Comparison of ENCODE assay signal across 8 cellular contexts in the genomic region with DNA sequence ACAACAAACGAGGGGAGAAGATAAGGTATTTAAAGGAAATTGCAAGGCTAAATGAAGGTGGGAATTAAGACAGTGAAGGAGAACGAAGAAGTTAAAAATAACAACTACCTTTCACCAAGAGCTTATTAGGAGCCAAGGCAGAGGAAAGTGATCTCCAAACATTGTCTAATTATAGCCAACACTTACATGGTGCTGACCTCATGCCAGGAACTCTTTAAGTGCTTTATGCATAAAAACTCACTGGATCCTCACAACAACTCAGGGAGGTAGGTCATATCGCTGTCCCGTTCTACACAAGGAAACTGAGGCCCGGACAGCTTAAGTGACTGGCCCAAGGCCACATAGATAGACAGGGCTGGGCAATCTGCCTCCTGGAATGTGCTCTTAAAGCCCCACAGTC. TPM values are rescaled to one million over a fixed set of nuclear protein-coding genes. Genes with fewer than 3 reads are reported as not detected.
DNase-seq lines count a peak whose midpoint lies in the region; ATAC-seq and TF ChIP-seq lines count a peak whose summit lies in the region.

No MANE protein-coding gene starts in this region.

- no peaks in the 10 kb centered on the region for H3F3A ChIP-seq in MM.1S (ENCODE audit: insufficient read depth, low read length)
- H3F3A ChIP-seq in neural cell (ENCODE audit: insufficient read depth, low read length, poor library complexity, severe bottlenecking), result no peaks in the 10 kb centered on the region

- H3K36me3 ChIP-seq in ACC112 (ENCODE audit: insufficient read depth, low read length), result no peaks in the 10 kb centered on the region
- H3K36me3 ChIP-seq in MM.1S (replicated peaks; ENCODE audit: insufficient read depth, low read length), result no peaks in the 10 kb centered on the region
- H3K36me3 ChIP-seq in neural cell (ENCODE audit: insufficient read depth, low read length), result no peaks in the 10 kb centered on the region

- H3K79me2 ChIP-seq in ACC112 (ENCODE audit: control insufficient read depth, insufficient read depth, low read length, unreplicated experiment) (no peaks in the 10 kb centered on the region), MM.1S (ENCODE audit: low read length) (no peaks in the 10 kb centered on the region), neural cell (replicated peaks; ENCODE audit: insufficient read depth, low read length) (no peaks in the 10 kb centered on the region)

- H3K4me1 ChIP-seq in ACC112 (ENCODE audit: control insufficient read depth, insufficient read depth, low read length, unreplicated experiment) (peaks cover 5% of the 10 kb centered on the region), MM.1S (ENCODE audit: low read length) (peaks cover 6% of the 10 kb centered on the region)

- H3K9me3 ChIP-seq in MM.1S (replicated peaks; ENCODE audit: insufficient read depth, low read length) (no peaks in the 10 kb centered on the region), neural cell (ENCODE audit: low read length) (no peaks in the 10 kb centered on the region)

- peaks cover 36% of the 10 kb centered on the region for H3K4me1 Mint-ChIP-seq in dendritic cell treated with granulocyte-macrophage colony-stimulating factor and Interleukin-4, amounts not matched to agents 40 ng/mL and 50 ng/mL, for 4 days (ENCODE audit: low read depth)

- intact Hi-C loops in dendritic cell treated with granulocyte-macrophage colony-stimulating factor and Interleukin-4, amounts not matched to agents 40 ng/mL and 50 ng/mL, for 4 days (cut with micrococcal nuclease), result no loop called here

- no peak overlapping the region for H3K9ac ChIP-seq in MM.1S (ENCODE audit: low read length)
- H3K9ac ChIP-seq in neural cell (ENCODE audit: low read length), result peak overlapping the region; percentile 63

- H3K9me3 Mint-ChIP-seq in dendritic cell treated with granulocyte-macrophage colony-stimulating factor and Interleukin-4, amounts not matched to agents 40 ng/mL and 50 ng/mL, for 4 days, result no peaks in the 10 kb centered on the region

- no peak for TF ChIP-seq CTCF in MM.1S (IDR thresholded peaks at IDR 0.05; ENCODE audit: low read length)
- no peak for TF ChIP-seq CTCF in neural cell (IDR thresholded peaks at IDR 0.05; ENCODE audit: poor library complexity, severe bottlenecking)

- H3K4me2 ChIP-seq in MM.1S (ENCODE audit: low read depth, low read length), result peak overlapping the region; percentile 95
- H3K4me2 ChIP-seq in neural cell (ENCODE audit: low read length), result no peak overlapping the region

- DNase-seq in MM.1S (no peak), amygdala (lab: John Stamatoyannopoulos, UW) (no peak), COR-L47 (lab: John Stamatoyannopoulos, UW) (no peak)

- peak overlapping the region; percentile 99 for H3K27ac Mint-ChIP-seq in dendritic cell treated with granulocyte-macrophage colony-stimulating factor and Interleukin-4, amounts not matched to agents 40 ng/mL and 50 ng/mL, for 4 days

- no peak for TF ChIP-seq EP300 in neural cell (conservative IDR thresholded peaks at IDR 0.05; ENCODE audit: poor library complexity, severe bottlenecking)

- TF ChIP-seq RAD21 in neural cell (conservative IDR thresholded peaks at IDR 0.05), result no peak

- H4K20me1 ChIP-seq in MM.1S (ENCODE audit: insufficient read depth, low read length), result no peaks in the 10 kb centered on the region
- no peaks in the 10 kb centered on the region for H4K20me1 ChIP-seq in neural cell (ENCODE audit: insufficient read depth)

- H3K4me3 Mint-ChIP-seq in dendritic cell treated with granulocyte-macrophage colony-stimulating factor and Interleukin-4, amounts not matched to agents 40 ng/mL and 50 ng/mL, for 4 days, result no peak overlapping the region

- H3K27ac ChIP-seq in ACC112 (ENCODE audit: low read depth, low read length) (no peak overlapping the region), MM.1S (ENCODE audit: low read length) (no peak overlapping the region), neural cell (ENCODE audit: low read length) (no peak overlapping the region)

- H3K27me3 Mint-ChIP-seq in dendritic cell treated with granulocyte-macrophage colony-stimulating factor and Interleukin-4, amounts not matched to agents 40 ng/mL and 50 ng/mL, for 4 days, result peaks cover 17% of the 10 kb centered on the region

- ATAC-seq in GM21360 (IDR thresholded peaks at IDR 0.05; ENCODE audit: unreplicated experiment) (no peak), GM19397 (IDR thresholded peaks at IDR 0.05; ENCODE audit: unreplicated experiment) (no peak)

- H3K9me2 ChIP-seq in MM.1S (replicated peaks; ENCODE audit: insufficient read depth, low read length), result no peaks in the 10 kb centered on the region
- H3K9me2 ChIP-seq in neural cell (ENCODE audit: insufficient read depth, low read length), result no peaks in the 10 kb centered on the region

- H2AFZ ChIP-seq in ACC112 (ENCODE audit: low read length, unreplicated experiment) (peak overlapping the region; percentile 8), MM.1S (ENCODE audit: low read length) (no peak overlapping the region), neural cell (ENCODE audit: low read depth, low read length) (no peak overlapping the region)

- no peaks in the 10 kb centered on the region for H3K36me3 Mint-ChIP-seq in dendritic cell treated with granulocyte-macrophage colony-stimulating factor and Interleukin-4, amounts not matched to agents 40 ng/mL and 50 ng/mL, for 4 days (ENCODE audit: low read depth)

- H3K27me3 ChIP-seq in ACC112 (ENCODE audit: insufficient read depth, low read length), result no peaks in the 10 kb centered on the region
- H3K27me3 ChIP-seq in MM.1S (replicated peaks; ENCODE audit: insufficient read depth, low read length), result peaks cover 25% of the 10 kb centered on the region
- peaks cover 17% of the 10 kb centered on the region for H3K27me3 ChIP-seq in neural cell (ENCODE audit: insufficient read depth, low read depth, low read length)

- H3K4me3 ChIP-seq in ACC112 (ENCODE audit: low read depth, low read length), result no peak overlapping the region
- H3K4me3 ChIP-seq in MM.1S (ENCODE audit: low read length), result no peak overlapping the region
- H3K4me3 ChIP-seq in neural cell (ENCODE audit: low read length), result no peak overlapping the region

TF ChIP-seq in neural cell, 6 proteins besides CTCF, POLR2A, EP300 and RAD21:
- no peak for TF ChIP-seq SMC3 (conservative IDR thresholded peaks at IDR 0.05; ENCODE audit: poor library complexity)
- TF ChIP-seq, protein P1, sequence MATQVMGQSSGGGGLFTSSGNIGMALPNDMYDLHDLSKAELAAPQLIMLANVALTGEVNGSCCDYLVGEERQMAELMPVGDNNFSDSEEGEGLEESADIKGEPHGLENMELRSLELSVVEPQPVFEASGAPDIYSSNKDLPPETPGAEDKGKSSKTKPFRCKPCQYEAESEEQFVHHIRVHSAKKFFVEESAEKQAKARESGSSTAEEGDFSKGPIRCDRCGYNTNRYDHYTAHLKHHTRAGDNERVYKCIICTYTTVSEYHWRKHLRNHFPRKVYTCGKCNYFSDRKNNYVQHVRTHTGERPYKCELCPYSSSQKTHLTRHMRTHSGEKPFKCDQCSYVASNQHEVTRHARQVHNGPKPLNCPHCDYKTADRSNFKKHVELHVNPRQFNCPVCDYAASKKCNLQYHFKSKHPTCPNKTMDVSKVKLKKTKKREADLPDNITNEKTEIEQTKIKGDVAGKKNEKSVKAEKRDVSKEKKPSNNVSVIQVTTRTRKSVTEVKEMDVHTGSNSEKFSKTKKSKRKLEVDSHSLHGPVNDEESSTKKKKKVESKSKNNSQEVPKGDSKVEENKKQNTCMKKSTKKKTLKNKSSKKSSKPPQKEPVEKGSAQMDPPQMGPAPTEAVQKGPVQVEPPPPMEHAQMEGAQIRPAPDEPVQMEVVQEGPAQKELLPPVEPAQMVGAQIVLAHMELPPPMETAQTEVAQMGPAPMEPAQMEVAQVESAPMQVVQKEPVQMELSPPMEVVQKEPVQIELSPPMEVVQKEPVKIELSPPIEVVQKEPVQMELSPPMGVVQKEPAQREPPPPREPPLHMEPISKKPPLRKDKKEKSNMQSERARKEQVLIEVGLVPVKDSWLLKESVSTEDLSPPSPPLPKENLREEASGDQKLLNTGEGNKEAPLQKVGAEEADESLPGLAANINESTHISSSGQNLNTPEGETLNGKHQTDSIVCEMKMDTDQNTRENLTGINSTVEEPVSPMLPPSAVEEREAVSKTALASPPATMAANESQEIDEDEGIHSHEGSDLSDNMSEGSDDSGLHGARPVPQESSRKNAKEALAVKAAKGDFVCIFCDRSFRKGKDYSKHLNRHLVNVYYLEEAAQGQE (IDR thresholded peaks at IDR 0.05; ENCODE audit: borderline replicate concordance), result no peak
- no peak for TF ChIP-seq POLR2AphosphoS5 (IDR thresholded peaks at IDR 0.05)
- TF ChIP-seq MXI1 (conservative IDR thresholded peaks at IDR 0.05; ENCODE audit: poor library complexity, severe bottlenecking), result no peak
- TF ChIP-seq TAF1 (IDR thresholded peaks at IDR 0.05; ENCODE audit: low read depth), result no peak
- TF ChIP-seq EZH2 (IDR thresholded peaks at IDR 0.05; ENCODE audit: borderline replicate concordance, insufficient read depth, low read length, poor library complexity, severe bottlenecking), result no peak
TF ChIP-seq in neural cell: peak in this region for 0.

RNA-seq across cellular contexts. Expression of gene TAMALIN, which starts 19.5 kb away (rescaled TPM):
- 5.4 and 6.1 TPM in 2 replicates for polyA plus RNA-seq in neural cell
- 2.2 and 2.4 TPM in 2 replicates for polyA minus RNA-seq in neural cell

RNA-seq across cellular contexts. Expression of gene NR4A1, which starts 25.0 kb away (rescaled TPM):
- polyA plus RNA-seq in neural cell, result 3.4 and 6.1 TPM in 2 replicates
- 5.0 and 7.3 TPM in 2 replicates for polyA minus RNA-seq in neural cell

RNA-seq across cellular contexts. Expression of gene ATG101, which starts 43.5 kb away (rescaled TPM):
- 53.9 and 55.6 TPM in 2 replicates for polyA plus RNA-seq in neural cell
- polyA minus RNA-seq in neural cell, result 32.5 and 40.2 TPM in 2 replicates

RNA-seq across cellular contexts. Expression of gene SMIM41, which starts 53.2 kb away (rescaled TPM):
- not detected in 2 replicates for polyA plus RNA-seq in neural cell
- polyA minus RNA-seq in neural cell, result not detected in 2 replicates
